Comparison of ENCODE assay signal across 1 cellular context in the genomic region with DNA sequence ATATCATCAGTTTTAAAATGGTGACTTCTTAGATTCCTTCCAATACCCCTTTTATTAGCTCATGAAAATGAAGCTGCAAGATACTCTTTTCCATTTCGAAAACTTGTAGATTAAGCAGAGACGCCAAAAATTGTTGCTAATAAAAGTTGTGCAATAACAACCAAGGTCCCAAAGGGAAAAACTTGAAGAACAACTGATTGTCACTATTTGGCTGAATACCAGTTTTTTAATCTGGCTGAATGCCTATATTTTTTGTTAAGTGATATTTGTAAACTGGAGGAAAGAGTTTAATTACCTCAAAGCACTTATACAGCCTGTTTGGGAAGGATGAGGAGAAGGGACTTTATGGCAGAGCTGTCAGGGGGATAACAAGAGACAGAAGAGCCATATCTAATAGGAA.
TF ChIP-seq lines count a peak whose summit lies in the region.

No MANE protein-coding gene starts in this region.

TF ChIP-seq in K562, 482 proteins besides CTCF, POLR2A, EP300 and RAD21:
- TF ChIP-seq U2AF2 (optimal IDR thresholded peaks at IDR 0.05; ENCODE audit: low read depth, low read length), result no peak
- no peak for TF ChIP-seq CEBPG (CRISPR knock-in tag; IDR thresholded peaks at IDR 0.05)
- peak; percentile 64 to 78 for TF ChIP-seq CEBPG (tag; conservative IDR thresholded peaks at IDR 0.05 in 1 of 2, IDR thresholded peaks at IDR 0.05 in 1 of 2)
- peak; percentile 73 for TF ChIP-seq CEBPB (tag; IDR thresholded peaks at IDR 0.05)
- no peak for TF ChIP-seq ZNF707 (CRISPR knock-in tag; conservative IDR thresholded peaks at IDR 0.05)
TF ChIP-seq in K562: peak in this region for 2.
